In genomic region chr17:46035112-46035818, GRCh38 we compare ENCODE assay signal across 15 cellular contexts. TPM values are rescaled to one million over a fixed set of nuclear protein-coding genes. Genes with fewer than 3 reads are reported as not detected.
DNase-seq lines count a peak whose midpoint lies in the region; ATAC-seq, FAIRE-seq and TF ChIP-seq lines count a peak whose summit lies in the region.
"Had no signal": no experiment of that assay in that cellular context is flagged by ENCODE, and none has a peak within 500 bp of the region (broad histone marks: within the 10 kb centered on the region; RNA-seq: fewer than 3 reads in every experiment).

No MANE protein-coding gene starts in this region.

- H2AFZ ChIP-seq in GM12878 (ENCODE audit: control insufficient read depth, low read depth, low read length) (no peak overlapping the region), neuronal stem cell (ENCODE audit: low read length) (no peak overlapping the region)

- no peaks in the 10 kb centered on the region for H3K79me2 ChIP-seq in GM12878 (ENCODE audit: control insufficient read depth, insufficient read depth, low read length)

- WGBS in GM12878 (ENCODE audit: insufficient coverage, insufficient replicate concordance, low lambda C conversion rate, missing lambda C conversion rate), result 52% methylated on average over 3 of the region's 3 CpGs
- 59 to 76% (median 68%) methylated on average over 3 of the region's 3 CpGs for WGBS in psoas muscle, 3 donors
- no CpG with 5 or more reads among the region's 3 CpGs for WGBS in neuronal stem cell (ENCODE audit: extremely low coverage in 2 of 2, insufficient read length in 2 of 2, insufficient replicate concordance in 1 of 2), 2 donors

- FAIRE-seq in GM12878 (lab: Jason Lieb, UNC), result peak; percentile 65
- FAIRE-seq: colon, urothelium cell line had no signal

- no peaks in the 10 kb centered on the region for H3K9me3 Mint-ChIP-seq in activated CD4-positive, alpha-beta T cell treated with anti-CD3 and anti-CD28 coated beads for 36 hours (ENCODE audit: low read depth)

- H4K20me1 ChIP-seq in GM12878 (ENCODE audit: control insufficient read depth, insufficient read depth), result no peaks in the 10 kb centered on the region

- H2BK120ac ChIP-seq in neuronal stem cell (ENCODE audit: low read depth, low read length), result no peak overlapping the region

- peak in 1 of 2 experiments; percentile 24; a peak in 1 of 4 replicates for TF ChIP-seq EP300 in GM12878 (IDR thresholded peaks at IDR 0.05; ENCODE audit: borderline replicate concordance in 1 of 2, control insufficient read depth in 1 of 2, low read depth in 2 of 2, low read length in 2 of 2)

- peak overlapping the region; percentile 29 for H3K27ac Mint-ChIP-seq in activated CD4-positive, alpha-beta T cell treated with anti-CD3 and anti-CD28 coated beads for 36 hours

- H3K36me3 Mint-ChIP-seq in activated CD4-positive, alpha-beta T cell treated with anti-CD3 and anti-CD28 coated beads for 36 hours (ENCODE audit: low read depth), result peaks cover 61% of the 10 kb centered on the region

- H3K27me3 Mint-ChIP-seq in activated CD4-positive, alpha-beta T cell treated with anti-CD3 and anti-CD28 coated beads for 36 hours, result no peaks in the 10 kb centered on the region

- H3K4me3 Mint-ChIP-seq in activated CD4-positive, alpha-beta T cell treated with anti-CD3 and anti-CD28 coated beads for 36 hours, result no peak overlapping the region

- H2BK12ac ChIP-seq in neuronal stem cell (ENCODE audit: low read length), result no peak overlapping the region

- H3K4ac ChIP-seq in neuronal stem cell (ENCODE audit: low read length), result no peak overlapping the region

- no peak overlapping the region for H3K18ac ChIP-seq in neuronal stem cell (ENCODE audit: low read length)

- peaks cover 40 to 58% of the 10 kb centered on the region in 2 experiments for H3K36me3 ChIP-seq in GM12878 (ENCODE audit: control insufficient read depth in 2 of 2, insufficient read depth in 2 of 2, low read length in 1 of 2)
- H3K36me3 ChIP-seq in psoas muscle (ENCODE audit: insufficient read depth in 1 of 2, low read depth in 1 of 2), result peaks cover 18 to 100% of the 10 kb centered on the region in 2 donors
- peaks cover 67 to 100% of the 10 kb centered on the region in 2 donors for H3K36me3 ChIP-seq in neuronal stem cell (replicated peaks in 1 of 2; ENCODE audit: control insufficient read depth in 2 of 2, insufficient read depth in 2 of 2, low read length in 2 of 2)

- no peak overlapping the region for H2AK5ac ChIP-seq in neuronal stem cell (ENCODE audit: low read depth, low read length)

- intact Hi-C loops in activated CD4-positive, alpha-beta T cell treated with anti-CD3 and anti-CD28 coated beads for 36 hours (cut with DNase I, micrococcal nuclease), result no loop called here
- intact Hi-C loops in GM12878 (cut with micrococcal nuclease; ENCODE audit: unreplicated experiment), result no loop called here
- intact Hi-C loops in psoas muscle (cut with DNase I), result no loop called here
- intact Hi-C loops in left ventricle myocardium superior (cut with micrococcal nuclease), result no loop called here

- H3K27ac ChIP-seq in GM12878 (ENCODE audit: control insufficient read depth, insufficient read depth), result peak overlapping the region; percentile 1; the same call in 1 of the 2 replicates
- peak overlapping the region; percentile 27 for H3K27ac ChIP-seq in psoas muscle
- H3K27ac ChIP-seq in neuronal stem cell (replicated peaks; ENCODE audit: low read length), result no peak overlapping the region

- H3K4me2 ChIP-seq in GM12878 (ENCODE audit: control insufficient read depth, insufficient read depth), result peak overlapping the region; percentile 38
- no peak overlapping the region for H3K4me2 ChIP-seq in neuronal stem cell (ENCODE audit: insufficient read depth, low read length, poor library complexity, severe bottlenecking)

- peak; percentile 36 for ATAC-seq in activated CD4-positive, alpha-beta T cell treated with anti-CD3 and anti-CD28 coated beads for 36 hours
- ATAC-seq in HG03342 (IDR thresholded peaks at IDR 0.05; ENCODE audit: unreplicated experiment) (peak; percentile 51), GM12878 (peak; percentile 88), psoas muscle (no peak), left ventricle myocardium superior (no peak), GM18519 (IDR thresholded peaks at IDR 0.05; ENCODE audit: low FRiP score, unreplicated experiment) (no peak)

- TF ChIP-seq RAD21 in GM12878 (IDR thresholded peaks at IDR 0.05; ENCODE audit: insufficient read depth, low read depth, low read length), result no peak

- H3K79me1 ChIP-seq in neuronal stem cell (ENCODE audit: low read depth, low read length), result peaks cover 4% of the 10 kb centered on the region

- POLR2A ChIA-PET in activated CD4-positive, alpha-beta T cell treated with anti-CD3 and anti-CD28 coated beads for 36 hours (lab: Charles Lee), result interaction anchor here (0.8 kb wide), 1 partner anchor 16 kb away, joined by 6 read pairs; no protein-coding TSS in a partner anchor
- POLR2A ChIA-PET in GM12878 (lab: Charles Lee), result no interaction called here

- no peak overlapping the region for H4K91ac ChIP-seq in neuronal stem cell (ENCODE audit: low read depth, low read length, poor library complexity)

- RAD21 ChIA-PET in GM12878 (lab: Charles Lee; ENCODE audit: unreplicated experiment), result interaction anchor here (0.6 to 1.2 kb wide), 6 partner anchors 10 to 252 kb away, joined by 3 to 5 read pairs (median 3); no protein-coding TSS in a partner anchor

- H3K23ac ChIP-seq in neuronal stem cell (ENCODE audit: low read depth, low read length, poor library complexity), result no peak overlapping the region

- H3K4me3 ChIP-seq in GM12878, result no peak overlapping the region
- H3K4me3 ChIP-seq in psoas muscle, result no peak overlapping the region
- no peak overlapping the region for H3K4me3 ChIP-seq in neuronal stem cell (ENCODE audit: low read length in 2 of 2)

- peak; percentile 31 for DNase-seq in activated CD4-positive, alpha-beta T cell treated with anti-CD3 and anti-CD28 coated beads for 36 hours
- DNase-seq in activated CD4-positive, alpha-beta T cell treated with anti-CD3 and anti-CD28 coated beads for 1 hour, result no peak
- DNase-seq in GM12878 (ENCODE audit: low read depth, low spot score) (no peak), psoas muscle (no peak), left ventricle myocardium superior (no peak), neuronal stem cell (ENCODE audit: low spot score) (no peak)
- DNase-seq: GDM1, NCI-H1436 had no signal

- H3K4me1 Mint-ChIP-seq in activated CD4-positive, alpha-beta T cell treated with anti-CD3 and anti-CD28 coated beads for 36 hours, result peaks cover 9% of the 10 kb centered on the region

- no peak overlapping the region for H3K14ac ChIP-seq in neuronal stem cell (ENCODE audit: low read length)

- H4K8ac ChIP-seq in neuronal stem cell (ENCODE audit: low read depth, low read length), result no peak overlapping the region

- no peak overlapping the region for H3K9ac ChIP-seq in GM12878 (ENCODE audit: control insufficient read depth, insufficient read depth, low read length)
- no peak overlapping the region for H3K9ac ChIP-seq in neuronal stem cell (ENCODE audit: low read depth, low read length, poor library complexity)

- CTCF ChIA-PET in activated CD4-positive, alpha-beta T cell treated with anti-CD3 and anti-CD28 coated beads for 36 hours (lab: Charles Lee), result interaction anchor here (0.6 to 2.5 kb wide), 4 partner anchors 7 to 28 kb away, joined by 3 to 16 read pairs (median 7); no protein-coding TSS in a partner anchor
- CTCF ChIA-PET in GM12878 (lab: Yijun Ruan, JAX), result interaction anchor here (0.7 to 4.4 kb wide), 9 partner anchors 9 to 178 kb away, joined by 3 to 38 read pairs (median 4); no protein-coding TSS in a partner anchor

- no peak overlapping the region for H2BK5ac ChIP-seq in neuronal stem cell (ENCODE audit: low read length)

- H3K27me3 ChIP-seq in GM12878 (replicated peaks in 1 of 2; ENCODE audit: control insufficient read depth in 2 of 2, insufficient read depth in 2 of 2, low read length in 1 of 2), result no peaks in the 10 kb centered on the region
- H3K27me3 ChIP-seq in psoas muscle (ENCODE audit: insufficient read depth in 3 of 3, low read length in 2 of 3), result no peaks in the 10 kb centered on the region
- H3K27me3 ChIP-seq in neuronal stem cell (ENCODE audit: control insufficient read depth in 3 of 3, insufficient read depth in 3 of 3, low read depth in 1 of 3, low read length in 3 of 3), result no peaks in the 10 kb centered on the region

- no peak for TF ChIP-seq CTCF in GM12878 (IDR thresholded peaks at IDR 0.05 in 2 of 3, conservative IDR thresholded peaks at IDR 0.05 in 1 of 3; ENCODE audit: control insufficient read depth in 2 of 3, extremely low read depth in 1 of 3, insufficient read depth in 1 of 3, low read depth in 3 of 3, low read length in 3 of 3)
- TF ChIP-seq CTCF in psoas muscle (IDR thresholded peaks at IDR 0.05), result no peak

- TF ChIP-seq POLR2A in GM12878 (IDR thresholded peaks at IDR 0.05; ENCODE audit: low read depth, low read length), result no peak

- H2BK15ac ChIP-seq in neuronal stem cell (ENCODE audit: low read length), result no peak overlapping the region

- no TSS peak for BruUV-seq in GM12878 (replicated peaks; lab: Mats Ljungman, UMichigan)

- H3K9me3 ChIP-seq in GM12878 (replicated peaks; ENCODE audit: control insufficient read depth, insufficient read depth, low read length), result no peaks in the 10 kb centered on the region
- H3K9me3 ChIP-seq in psoas muscle, result no peaks in the 10 kb centered on the region
- no peaks in the 10 kb centered on the region for H3K9me3 ChIP-seq in neuronal stem cell (replicated peaks in 1 of 2; ENCODE audit: control insufficient read depth in 2 of 2, insufficient read depth in 1 of 2, low read depth in 1 of 2, low read length in 2 of 2)

- H3K4me1 ChIP-seq in GM12878 (ENCODE audit: control insufficient read depth, insufficient read depth, low read length) (peaks cover 15% of the 10 kb centered on the region), psoas muscle (peaks cover 25% of the 10 kb centered on the region), neuronal stem cell (ENCODE audit: control insufficient read depth in 2 of 2, insufficient read depth in 1 of 2, low read depth in 1 of 2, low read length in 2 of 2) (no peaks in the 10 kb centered on the region)

- in situ Hi-C loops in GM12878 (cut with MboI), result no loop called here

- SMC1A ChIA-PET in GM12878 (lab: Charles Lee; ENCODE audit: uncharacterized antibody, unreplicated experiment), result interaction anchor here (0.9 to 2.0 kb wide), 7 partner anchors 9 to 178 kb away, joined by 3 to 9 read pairs (median 3); no protein-coding TSS in a partner anchor

RNA-seq across cellular contexts. Expression of gene STH, which starts 36.2 kb away (rescaled TPM):
- total RNA-seq in activated CD4-positive, alpha-beta T cell treated with anti-CD3 and anti-CD28 coated beads for 36 hours, result not detected
- total RNA-seq in GM12878 (2013; cell fraction: nucleolus; rRNA removed), result not detected in 2 replicates
- total RNA-seq in GM12878 (2014; rRNA removed), result not detected in 2 replicates
- total RNA-seq in GM12878 (2014; rRNA removed; fragmentation: Illumina TruSeq; extraction: Trizol), result not detected in 2 replicates
- not detected in 2 replicates for total RNA-seq in GM12878 (2021)
- not detected for polyA plus RNA-seq in GM12878 (2011; ENCODE audit: low read depth)
- polyA plus RNA-seq in GM12878 (2011; rRNA removed), result not detected in 2 replicates
- polyA plus RNA-seq in GM12878 (2011; cell fraction: cytosol; rRNA removed), result not detected in 2 replicates
- not detected in 2 replicates for polyA plus RNA-seq in GM12878 (2011; cell fraction: nucleus; rRNA removed)
- not detected in 2 replicates for polyA plus RNA-seq in GM12878 (2012)
- not detected in 2 replicates for polyA plus RNA-seq in GM12878 (2014; fragmentation: Illumina TruSeq; extraction: Trizol)
- not detected for polyA plus RNA-seq in GM12878 (2014; fragmentation: Nextera tagmentation; extraction: Ambion mirVana)
- polyA plus RNA-seq in GM12878 (2014; rRNA removed), result not detected in 2 replicates
- polyA plus RNA-seq in GM12878 (2016; fragmentation: Nextera tagmentation; extraction: Ambion mirVana), result not detected
- not detected in 2 replicates for polyA minus RNA-seq in GM12878 (2011; rRNA and poly(A)+ RNA removed)
- not detected in 2 replicates for polyA minus RNA-seq in GM12878 (2011; cell fraction: cytosol; rRNA and poly(A)+ RNA removed)
- polyA minus RNA-seq in GM12878 (2011; cell fraction: nucleus; rRNA and poly(A)+ RNA removed), result not detected in 2 replicates
- 1 to 10 TPM in 1 of 4 donors, not detected in 3; 2.0 TPM for total RNA-seq in psoas muscle
- under 1 TPM in 2 of 3 donors, not detected in 1; 0.25 to 0.26 TPM for polyA plus RNA-seq in psoas muscle
- total RNA-seq in left ventricle myocardium superior, result not detected
- polyA plus RNA-seq in neuronal stem cell (2013, experiment 1 of 2), result not detected
- polyA plus RNA-seq in neuronal stem cell (2013, experiment 2 of 2), result not detected
- total RNA-seq: fibroblast of villous mesenchyme; liver; T-helper 1 cell treated with Interleukin-12 subunit alpha and Interleukin-12 subunit beta and Interleukin-4 antibody, amounts not matched to agents 30 ng/mL and 1 ng/mL, for 36 hours had no signal
- polyA plus RNA-seq: liver had no signal

Comparison
In these comparisons a context has a peak if more than half of its experiments do, and no peak if none do; other contexts are left out.
1. ATAC-seq: peak in activated CD4-positive, alpha-beta T cell treated with anti-CD3 and anti-CD28 coated beads for 36 hours (single experiment), HG03342 (single experiment) and GM12878 (single experiment); none in psoas muscle (0 of 4), left ventricle myocardium superior (single experiment) and GM18519 (single experiment).